9 cellular contexts compared by ENCODE assay signal in genomic region chr7:818031-818699, GRCh38. TPM values are rescaled to one million over a fixed set of nuclear protein-coding genes. Genes with fewer than 3 reads are reported as not detected.
DNase-seq lines count a peak whose midpoint lies in the region; ATAC-seq, FAIRE-seq and TF ChIP-seq lines count a peak whose summit lies in the region.
"Had no signal": no experiment of that assay in that cellular context is flagged by ENCODE, and none has a peak within 500 bp of the region (broad histone marks: within the 10 kb centered on the region; RNA-seq: fewer than 3 reads in every experiment).

No MANE protein-coding gene starts in this region.

- no peak overlapping the region for H3K14ac ChIP-seq in mesenchymal stem cell (ENCODE audit: low read length in 2 of 2)

- no peak overlapping the region for H3K27ac ChIP-seq in K562 (ENCODE audit: extremely low read depth, low read depth, low read length)
- H3K27ac ChIP-seq in mesenchymal stem cell (ENCODE audit: low read length, poor library complexity, severe bottlenecking) = no peak overlapping the region

- H3K79me1 ChIP-seq in mesenchymal stem cell (replicated peaks; ENCODE audit: low read length, poor library complexity, severe bottlenecking) = peaks cover 2% of the 10 kb centered on the region

- H3K4ac ChIP-seq in mesenchymal stem cell (ENCODE audit: low read depth in 1 of 2, low read length in 2 of 2) = no peak overlapping the region

- no peaks in the 10 kb centered on the region for H3K9me1 ChIP-seq in K562 (ENCODE audit: control insufficient read depth, insufficient read depth, low read length)

- in situ Hi-C loops in K562 (cut with MboI) = no loop called here

- peak; percentile 76 for FAIRE-seq in K562 (lab: Jason Lieb, UNC)
- FAIRE-seq: A204.1 had no signal

- H3K4me3 ChIP-seq in K562 = peak overlapping the region; percentile 69; the same call in 1 of the 2 replicates
- peak overlapping the region in 1 of 2 experiments; percentile 98 for H3K4me3 ChIP-seq in mesenchymal stem cell (ENCODE audit: insufficient read depth in 1 of 2, low read depth in 1 of 2, low read length in 2 of 2)

- H3K4me1 ChIP-seq in K562 (replicated peaks in 1 of 2; ENCODE audit: control insufficient read depth in 2 of 2, insufficient read depth in 2 of 2, low read length in 2 of 2) (peaks cover 24 to 34% of the 10 kb centered on the region in 2 experiments), mesenchymal stem cell (ENCODE audit: control insufficient read depth, insufficient read depth, low read depth, low read length) (peaks cover 20% of the 10 kb centered on the region)

- TSS peak; percentile 42 for BruUV-seq in K562 (replicated peaks; lab: Mats Ljungman, UMichigan)

- peaks cover 16% of the 10 kb centered on the region for H3K36me3 ChIP-seq in K562 (ENCODE audit: control insufficient read depth, insufficient read depth, low read length)
- peaks cover 6 to 7% of the 10 kb centered on the region in 2 experiments for H3K36me3 ChIP-seq in mesenchymal stem cell (ENCODE audit: control insufficient read depth in 1 of 2, insufficient read depth in 2 of 2, low read depth in 1 of 2, low read length in 2 of 2)

- peak; percentile 15 to 45 (median 39); a peak in 4 of 6 replicates for TF ChIP-seq CTCF in K562 (IDR thresholded peaks at IDR 0.05 in 2 of 3, conservative IDR thresholded peaks at IDR 0.05 in 1 of 3; ENCODE audit: insufficient read depth in 2 of 3, low read depth in 1 of 3, low read length in 3 of 3)

- H3K9ac ChIP-seq in K562 (ENCODE audit: insufficient read depth in 1 of 2, low read depth in 2 of 2, low read length in 2 of 2) (no peak overlapping the region; a peak in 1 of 4 replicates), mesenchymal stem cell (ENCODE audit: low read length) (peak overlapping the region; percentile 93)

- H2AFZ ChIP-seq in K562 (ENCODE audit: low read depth, low read length) (no peak overlapping the region), mesenchymal stem cell (ENCODE audit: low read depth, low read length) (no peak overlapping the region)

- peak; percentile 33 for ATAC-seq in K562

- H2BK15ac ChIP-seq in mesenchymal stem cell (ENCODE audit: low read depth, poor library complexity, severe bottlenecking) = no peak overlapping the region

- H3K18ac ChIP-seq in mesenchymal stem cell (ENCODE audit: low read depth in 1 of 2, low read length in 2 of 2) = no peak overlapping the region

- no peak overlapping the region for H2BK120ac ChIP-seq in mesenchymal stem cell (ENCODE audit: low read depth, low read length)

- no peaks in the 10 kb centered on the region for H3K27me3 ChIP-seq in K562 (ENCODE audit: control insufficient read depth in 2 of 2, insufficient read depth in 2 of 2, low read length in 2 of 2)
- no peaks in the 10 kb centered on the region for H3K27me3 ChIP-seq in mesenchymal stem cell (ENCODE audit: control insufficient read depth in 1 of 2, insufficient read depth in 1 of 2, low read length in 2 of 2)

- H2BK5ac ChIP-seq in mesenchymal stem cell (ENCODE audit: low read depth, low read length, poor library complexity, severe bottlenecking) = no peak overlapping the region

- no peak for TF ChIP-seq EP300 in K562 (IDR thresholded peaks at IDR 0.05; ENCODE audit: low read length)

- H4K91ac ChIP-seq in mesenchymal stem cell (ENCODE audit: low read length) = no peak overlapping the region

- H4K20me1 ChIP-seq in K562 (replicated peaks; ENCODE audit: control insufficient read depth, insufficient read depth, low read length) = peaks cover 20% of the 10 kb centered on the region

- POLR2A ChIA-PET in K562 (lab: Yijun Ruan, JAX) = interaction anchor here (0.7 to 2.6 kb wide), 3 partner anchors 8 to 402 kb away, joined by 3 to 7 read pairs (median 5); no protein-coding TSS in a partner anchor

- CTCF ChIA-PET in K562 (lab: Yijun Ruan, JAX; ENCODE audit: low intra/inter-chr PET ratio) = no interaction called here

- H2BK12ac ChIP-seq in mesenchymal stem cell (ENCODE audit: low read length in 2 of 2) = no peak overlapping the region

- intact Hi-C loops in K562 (cut with micrococcal nuclease) = loop anchor here (5.0 kb wide), 1 partner anchor 54 kb away; no protein-coding TSS in a partner anchor

- H3K9me3 ChIP-seq in K562 (replicated peaks; ENCODE audit: control insufficient read depth, insufficient read depth, low read depth, low read length) (no peaks in the 10 kb centered on the region), mesenchymal stem cell (ENCODE audit: control insufficient read depth, low read length) (no peaks in the 10 kb centered on the region)

- H2AK5ac ChIP-seq in mesenchymal stem cell (ENCODE audit: low read length, severe bottlenecking) = no peak overlapping the region

- H4K8ac ChIP-seq in mesenchymal stem cell (ENCODE audit: low read length) = no peak overlapping the region

- peaks cover 65% of the 10 kb centered on the region for H3K79me2 ChIP-seq in K562 (ENCODE audit: control insufficient read depth, insufficient read depth, low read length)

- TF ChIP-seq RAD21 in K562 (CRISPR knock-in tag; conservative IDR thresholded peaks at IDR 0.05 in 1 of 2, IDR thresholded peaks at IDR 0.05 in 1 of 2) = peak in 1 of 2 experiments; percentile 7; a peak in 1 of 4 replicates

- no peak for TF ChIP-seq POLR2A in K562 (conservative IDR thresholded peaks at IDR 0.05)

- peak; percentile 65 for DNase-seq in DMS 273 (lab: John Stamatoyannopoulos, UW; ENCODE audit: unreplicated experiment)
- DNase-seq in DMS 273 treated with DMSO at 0.1 percent for 48 hours (lab: John Stamatoyannopoulos, UW) = no peak
- peak; percentile 60 for DNase-seq in M059J (ENCODE audit: low read depth)
- peak in 2 of 4 experiments; percentile 30 to 42 for DNase-seq in K562 (ENCODE audit: extremely low read depth in 1 of 4, low spot score in 3 of 4)
- peak; percentile 58 for DNase-seq in mesenchymal stem cell
- no peak for DNase-seq in effector CD8-positive, alpha-beta T cell (lab: John Stamatoyannopoulos, UW)
- DNase-seq in medulla oblongata (ENCODE audit: extremely low spot score) = no peak
- DNase-seq in cerebellar nuclear complex (lab: John Stamatoyannopoulos, UW) = no peak

- WGBS in K562 (ENCODE audit: insufficient coverage, low coverage, missing lambda C conversion rate) = 75% methylated on average over 8 of the region's 8 CpGs
- 93% methylated on average over 6 of the region's 8 CpGs for WGBS in mesenchymal stem cell

- H3K4me2 ChIP-seq in K562 (ENCODE audit: insufficient read depth, low read length) = peak overlapping the region; percentile 92
- no peak overlapping the region for H3K4me2 ChIP-seq in mesenchymal stem cell (ENCODE audit: low read length, poor library complexity, severe bottlenecking)

- H3K23ac ChIP-seq in mesenchymal stem cell (ENCODE audit: low read length in 2 of 2) = no peak overlapping the region

TF ChIP-seq in K562, 482 proteins besides CTCF, POLR2A, EP300 and RAD21 (continues in another document):
- TF ChIP-seq RBM25 (IDR thresholded peaks at IDR 0.05; ENCODE audit: low read depth, low read length, severe bottlenecking) (peak; percentile 49), TRIM28 (IDR thresholded peaks at IDR 0.05) (peak; percentile 52; the same call in 1 of the 2 replicates), HMGN3 (IDR thresholded peaks at IDR 0.05; ENCODE audit: borderline replicate concordance, extremely low read depth, insufficient read length, low read depth, low read length) (no peak)

RNA-seq across cellular contexts. Expression of gene SUN1, which starts 14.1 kb away (rescaled TPM):
- 66.8 and 169 TPM in 2 replicates for total RNA-seq in M059J (2014; rRNA removed; shearing (Covaris generic))
- 527 and 872 TPM in 2 replicates for total RNA-seq in K562 (2011; cell fraction: chromatin; rRNA removed; ENCODE audit: low replicate concordance)
- total RNA-seq in K562 (2011; cell fraction: nucleolus; rRNA removed) = 542 and 585 TPM in 2 replicates
- total RNA-seq in K562 (2011; cell fraction: nucleoplasm; rRNA removed) = 348 and 489 TPM in 2 replicates
- total RNA-seq in K562 (2014; rRNA removed) (80.5 and 86.7 TPM in 2 replicates), K562 (2014; rRNA removed; fragmentation: Illumina TruSeq; extraction: Trizol) (38.9 and 42.3 TPM in 2 replicates), K562 (2015; rRNA removed; fragmentation: Illumina TruSeq; extraction: Trizol) (49.2 and 53.5 TPM in 2 replicates), K562 (2021) (81.9 and 101 TPM in 2 replicates)
- polyA plus RNA-seq in K562 (2011; rRNA removed) (132 and 143 TPM in 2 replicates), K562 (2014; fragmentation: Illumina TruSeq; extraction: Trizol) (62.3 and 88.2 TPM in 2 replicates), K562 (2014; fragmentation: Nextera tagmentation; extraction: Ambion mirVana) (10 to 100 TPM; 36.8 TPM), K562 (2014; rRNA removed) (105 and 119 TPM in 2 replicates)
- 249 and 254 TPM in 2 replicates for polyA plus RNA-seq in K562 (2011; cell fraction: cytosol; rRNA removed)
- 889 and 1,080 TPM in 2 replicates for polyA plus RNA-seq in K562 (2011; cell fraction: nucleus; rRNA removed)
- polyA plus RNA-seq in K562 (2012) = 107 and 112 TPM in 2 replicates
- polyA minus RNA-seq in K562 (2011; rRNA and poly(A)+ RNA removed) = 72.4 and 98.1 TPM in 2 replicates
- 47.4 and 59.7 TPM in 2 replicates for polyA minus RNA-seq in K562 (2011; cell fraction: cytosol; rRNA and poly(A)+ RNA removed)
- polyA minus RNA-seq in K562 (2011; cell fraction: nucleus; rRNA and poly(A)+ RNA removed) = 245 and 267 TPM in 2 replicates
- 67.0 TPM for polyA plus RNA-seq in mesenchymal stem cell (2013, experiment 1 of 2)
- polyA plus RNA-seq in mesenchymal stem cell (2013, experiment 2 of 2) = 68.6 TPM

RNA-seq across cellular contexts. Expression of gene GET4, which starts 58.2 kb away (rescaled TPM):
- 16.5 and 26.9 TPM in 2 replicates for total RNA-seq in M059J (2014; rRNA removed; shearing (Covaris generic))
- 48.4 and 118 TPM in 2 replicates for total RNA-seq in K562 (2011; cell fraction: chromatin; rRNA removed; ENCODE audit: low replicate concordance)
- 96.6 and 125 TPM in 2 replicates for total RNA-seq in K562 (2011; cell fraction: nucleolus; rRNA removed)
- 56.0 and 71.4 TPM in 2 replicates for total RNA-seq in K562 (2011; cell fraction: nucleoplasm; rRNA removed)
- total RNA-seq in K562 (2014; rRNA removed) (111 and 135 TPM in 2 replicates), K562 (2014; rRNA removed; fragmentation: Illumina TruSeq; extraction: Trizol) (13.0 and 15.7 TPM in 2 replicates), K562 (2015; rRNA removed; fragmentation: Illumina TruSeq; extraction: Trizol) (37.9 and 40.4 TPM in 2 replicates), K562 (2021) (83.3 and 89.9 TPM in 2 replicates)
- polyA plus RNA-seq in K562 (2011; rRNA removed) (45.0 and 45.4 TPM in 2 replicates), K562 (2014; fragmentation: Illumina TruSeq; extraction: Trizol) (33.2 and 48.4 TPM in 2 replicates), K562 (2014; fragmentation: Nextera tagmentation; extraction: Ambion mirVana) (1 to 10 TPM in 1 of 2 experiments, under 1 TPM in 1; 0.99 to 2.0 TPM), K562 (2014; rRNA removed) (122 and 151 TPM in 2 replicates)
- polyA plus RNA-seq in K562 (2011; cell fraction: cytosol; rRNA removed) = 69.2 and 135 TPM in 2 replicates
- 114 and 189 TPM in 2 replicates for polyA plus RNA-seq in K562 (2011; cell fraction: nucleus; rRNA removed)
- polyA plus RNA-seq in K562 (2012) = 53.9 and 82.1 TPM in 2 replicates
- 8.6 and 13.3 TPM in 2 replicates for polyA minus RNA-seq in K562 (2011; rRNA and poly(A)+ RNA removed)
- 24.0 and 28.9 TPM in 2 replicates for polyA minus RNA-seq in K562 (2011; cell fraction: cytosol; rRNA and poly(A)+ RNA removed)
- 24.9 and 29.6 TPM in 2 replicates for polyA minus RNA-seq in K562 (2011; cell fraction: nucleus; rRNA and poly(A)+ RNA removed)
- polyA plus RNA-seq in mesenchymal stem cell (2013, experiment 1 of 2) = 23.7 TPM
- 23.3 TPM for polyA plus RNA-seq in mesenchymal stem cell (2013, experiment 2 of 2)

Comparison
In these comparisons a context has a peak if more than half of its experiments do, and no peak if none do; other contexts are left out.
1. DNase-seq: peak in DMS 273 (single experiment), M059J (single experiment) and mesenchymal stem cell (single experiment); none in DMS 273 treated with DMSO at 0.1 percent for 48 hours (single experiment), effector CD8-positive, alpha-beta T cell (single experiment), medulla oblongata (single experiment) and cerebellar nuclear complex (0 of 2).